16 cellular contexts compared by ENCODE assay signal in the genomic region with DNA sequence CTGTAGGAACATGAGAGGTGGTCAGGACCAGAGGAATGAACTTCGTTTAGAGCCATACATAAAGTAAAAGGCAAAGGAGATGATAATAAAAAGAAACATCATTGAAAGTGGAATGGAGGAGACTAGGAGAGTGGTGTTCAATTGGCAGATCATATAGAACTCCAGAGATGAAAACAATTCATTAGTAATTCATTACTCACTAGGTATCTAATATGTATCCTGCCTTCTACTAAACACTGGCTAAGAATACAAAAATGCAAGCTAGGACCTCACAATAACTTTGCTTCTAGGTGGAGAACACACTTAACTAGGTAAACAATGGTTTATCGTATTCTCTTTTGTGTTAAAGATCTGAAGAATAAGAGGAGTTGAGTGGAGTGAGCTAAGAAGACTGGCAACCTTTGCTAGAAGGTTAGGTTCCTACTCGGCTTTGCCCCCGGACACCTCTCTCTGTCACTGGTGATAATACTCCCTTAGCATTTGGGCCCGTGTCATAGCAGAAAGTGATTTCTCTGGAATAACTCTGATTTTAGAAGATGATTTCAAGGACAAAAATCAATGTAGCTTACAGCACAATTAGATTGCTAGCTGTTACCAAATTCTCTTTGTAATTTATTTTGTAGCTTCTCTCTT.
"Had no signal": no experiment of that assay in that cellular context is flagged by ENCODE, and none has a peak within 500 bp of the region (broad histone marks: within the 10 kb centered on the region; RNA-seq: fewer than 3 reads in every experiment).

No MANE protein-coding gene starts in this region.

- H3K27ac Mint-ChIP-seq: activated naive CD4-positive, alpha-beta T cell treated with anti-CD3 and anti-CD28 coated beads, Interleukin-2, amount 50 U/mL, for 72 hours; memory B cell; progenitor cell of endocrine pancreas had no signal

- H3K4me3 Mint-ChIP-seq: memory B cell had no signal

- H3K27ac ChIP-seq: adrenal gland, gastrocnemius medialis, heart right ventricle, thyroid gland, WERI-Rb-1 had no signal

- H3K36me3 Mint-ChIP-seq: activated naive CD4-positive, alpha-beta T cell treated with anti-CD3 and anti-CD28 coated beads, Interleukin-2, amount 50 U/mL, for 72 hours; memory B cell had no signal

- DNase-seq: activated CD4-positive, alpha-beta T cell treated with anti-CD3 and anti-CD28 coated beads for 1 hour; activated gamma-delta T cell treated with Interleukin-2 at 50 U/mL for 16 hours; adrenal gland; dermis blood vessel endothelial cell; effector memory CD4-positive, alpha-beta T cell; gastrocnemius medialis; heart right ventricle; left ventricle myocardium superior; occipital lobe; stimulated activated CD4-positive, alpha-beta T cell treated with anti-CD3 and anti-CD28 coated beads, Interleukin-2, amount 100 ng/mL, for 24 hours; stimulated activated naive CD4-positive, alpha-beta T cell treated with Interleukin-2 at 50 U/mL for 16 hours; thyroid gland; WERI-Rb-1 had no signal

- H3K27me3 Mint-ChIP-seq: progenitor cell of endocrine pancreas had no signal

- H3K9me3 Mint-ChIP-seq: activated naive CD4-positive, alpha-beta T cell treated with anti-CD3 and anti-CD28 coated beads, Interleukin-2, amount 50 U/mL, for 72 hours; memory B cell had no signal

- H3K4me1 Mint-ChIP-seq: memory B cell had no signal

- H3K27me3 ChIP-seq: thyroid gland had no signal

- H3K4me1 ChIP-seq: adrenal gland, gastrocnemius medialis, heart right ventricle, thyroid gland had no signal

- H3K4me3 ChIP-seq: adrenal gland, gastrocnemius medialis, heart right ventricle, thyroid gland had no signal

- H3K36me3 ChIP-seq: adrenal gland, gastrocnemius medialis, heart right ventricle, thyroid gland, WERI-Rb-1 had no signal

- H3K9me3 ChIP-seq: adrenal gland, gastrocnemius medialis, heart right ventricle, thyroid gland had no signal
